ENCODE assay signal across 16 cellular contexts in the genomic region with DNA sequence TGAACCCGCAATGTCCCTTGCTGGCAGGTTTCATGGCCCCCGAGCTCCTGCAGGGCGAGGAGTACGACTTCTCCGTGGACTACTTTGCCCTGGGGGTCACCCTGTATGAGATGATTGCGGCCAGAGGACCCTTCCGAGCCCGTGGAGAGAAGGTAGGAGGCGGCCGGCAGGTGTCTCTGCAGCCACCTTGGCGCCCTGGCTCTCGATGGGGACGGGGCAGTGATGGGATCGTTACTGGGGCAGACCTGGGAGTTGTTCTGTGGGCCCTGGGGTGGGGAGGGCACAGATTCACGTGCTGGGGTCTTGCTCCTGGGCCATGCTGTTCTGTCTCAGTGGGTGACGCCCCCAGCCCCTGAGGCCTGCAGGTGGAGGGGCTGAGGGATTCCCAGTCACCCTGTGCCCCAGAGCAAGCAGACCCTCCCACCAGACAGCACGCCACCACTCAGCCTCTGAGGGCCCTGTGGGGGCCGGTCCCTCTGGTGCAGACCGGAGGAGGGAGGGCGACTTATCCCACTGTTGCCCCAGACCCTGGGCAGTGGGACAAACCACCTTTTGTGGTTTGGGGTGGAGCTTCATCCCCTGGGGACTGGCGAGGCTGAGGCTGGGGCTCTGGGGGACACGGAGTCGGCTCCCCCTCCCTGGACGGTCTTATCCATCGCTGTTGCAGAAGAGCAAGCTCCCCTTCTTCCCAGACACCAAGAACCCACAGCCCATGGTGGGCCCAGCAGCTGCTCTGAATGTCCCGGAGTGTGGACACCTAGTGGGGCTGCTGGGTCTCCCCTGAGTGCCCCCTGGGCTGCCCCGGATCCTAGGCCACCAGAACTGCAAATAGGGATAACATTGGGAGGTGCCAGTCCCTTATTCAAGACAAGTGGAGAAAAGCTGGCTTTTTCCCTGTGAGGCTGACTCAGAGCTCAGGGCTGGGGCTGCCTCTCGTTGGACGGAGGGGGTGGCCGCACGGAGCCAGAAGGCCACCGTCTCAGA. TPM values are rescaled to one million over a fixed set of nuclear protein-coding genes. Genes with fewer than 3 reads are reported as not detected.
DNase-seq lines count a peak whose midpoint lies in the region; ATAC-seq and TF ChIP-seq lines count a peak whose summit lies in the region.
"Had no signal": no experiment of that assay in that cellular context is flagged by ENCODE, and none has a peak within 500 bp of the region (broad histone marks: within the 10 kb centered on the region; RNA-seq: fewer than 3 reads in every experiment).

No MANE protein-coding gene starts in this region.

- H3T11ph ChIP-seq in H9 (ENCODE audit: low read length): no peak overlapping the region

- H3K4ac ChIP-seq in H9 (ENCODE audit: low read depth, low read length): no peak overlapping the region

- no peak overlapping the region for H4K5ac ChIP-seq in H9 (ENCODE audit: insufficient read length, low read depth, low read length)

- peaks cover under 1% of the 10 kb centered on the region for H3K23me2 ChIP-seq in H9 (ENCODE audit: insufficient read length, low read depth, low read length, poor library complexity, severe bottlenecking)

- H3K9me3 Mint-ChIP-seq in H9 (peaks cover 5 to 13% of the 10 kb centered on the region in 2 experiments; a peak in 3 of 5 replicates), chondrocyte (ENCODE audit: low read depth) (no peaks in the 10 kb centered on the region)

- no peaks in the 10 kb centered on the region for H3K36me3 ChIP-seq in spleen

- no peak overlapping the region for H3K4me2 ChIP-seq in H9 (ENCODE audit: insufficient read depth, insufficient read length, low read length)
- H3K4me2 ChIP-seq: SK-N-SH had no signal

- no peak overlapping the region for H3K27ac ChIP-seq in H9 (ENCODE audit: insufficient read length, low read depth, low read length)
- H3K27ac ChIP-seq in spleen: no peak overlapping the region

- H3K36me3 Mint-ChIP-seq in H9 (ENCODE audit: insufficient read depth in 1 of 3, low read depth in 3 of 3): peaks cover 0 to 3% (median 0%) of the 10 kb centered on the region in 3 experiments; a peak in 1 of 7 replicates
- no peaks in the 10 kb centered on the region for H3K36me3 Mint-ChIP-seq in chondrocyte (ENCODE audit: low read depth)
- H3K36me3 Mint-ChIP-seq: CD4-positive, CD25-positive, alpha-beta regulatory T cell had no signal

- H3K27ac Mint-ChIP-seq in H9: no peak overlapping the region
- no peak overlapping the region for H3K27ac Mint-ChIP-seq in chondrocyte (ENCODE audit: unreplicated experiment)

- H3K4me1 Mint-ChIP-seq in H9 (no peaks in the 10 kb centered on the region), chondrocyte (ENCODE audit: low read depth) (no peaks in the 10 kb centered on the region)

- H3K18ac ChIP-seq in H9 (ENCODE audit: insufficient read length, low read depth, low read length): no peak overlapping the region

- no peaks in the 10 kb centered on the region for H3K27me3 ChIP-seq in H9 (ENCODE audit: insufficient read depth, low read length)
- H3K27me3 ChIP-seq in spleen (replicated peaks in 1 of 7): peaks cover 0 to 40% (median 5%) of the 10 kb centered on the region in 7 donors

- intact Hi-C loops in Right ventricle myocardium inferior (cut with DNase I) (no loop called here), left cardiac atrium (cut with DNase I) (no loop called here), spleen (cut with DNase I; ENCODE audit: low total_unique reads) (no loop called here)

- peak; percentile 54 for DNase-seq in Right ventricle myocardium inferior (ENCODE audit: missing footprints)
- DNase-seq in left cardiac atrium: no peak
- DNase-seq in H9: no peak
- peak; percentile 83 for DNase-seq in chondrocyte (ENCODE audit: low spot score)
- peak; percentile 67 for DNase-seq in spleen
- no peak for DNase-seq in ACHN
- DNase-seq in cortex of kidney (lab: John Stamatoyannopoulos, UW): no peak
- DNase-seq: CD4-positive, CD25-positive, alpha-beta regulatory T cell; GDM1; KBM-7; NCI-H1105; NCI-H2081 treated with DMSO at 0.1 percent for 48 hours; NK-92 treated with Interleukin-12 subunit alpha and Interleukin-12 subunit beta, amount 100 ng/mL, for 24 hours; SHP77 treated with DMSO at 0.1 percent for 48 hours; SK-N-SH had no signal

- H3K4me3 Mint-ChIP-seq in H9: no peak overlapping the region
- H3K4me3 Mint-ChIP-seq in chondrocyte (ENCODE audit: unreplicated experiment): no peak overlapping the region
- H3K4me3 Mint-ChIP-seq: CD4-positive, CD25-positive, alpha-beta regulatory T cell had no signal

- H2AK5ac ChIP-seq in H9 (ENCODE audit: insufficient read length, low read length): no peak overlapping the region

- no peak overlapping the region for H3K4me3 ChIP-seq in spleen

- H2BK5ac ChIP-seq in H9 (ENCODE audit: insufficient read length, low read length): no peak overlapping the region

- H3K9me3 ChIP-seq in H9 (ENCODE audit: control insufficient read depth, low read depth, low read length) (no peaks in the 10 kb centered on the region), spleen (peaks cover 0 to 20% (median 4%) of the 10 kb centered on the region in 8 donors)
- H3K9me3 ChIP-seq: SK-N-SH had no signal

- no peak overlapping the region for H4K8ac ChIP-seq in H9 (replicated peaks; ENCODE audit: insufficient read length, low read depth, low read length)

- ATAC-seq in Right ventricle myocardium inferior (no peak), left cardiac atrium (no peak), HG03565 (IDR thresholded peaks at IDR 0.05; ENCODE audit: unreplicated experiment) (no peak)

- no CpG with 5 or more reads among the region's 32 CpGs for WGBS in H9 (ENCODE audit: extremely low coverage, insufficient read length, low lambda C conversion rate)
- 79 to 86% (median 84%) methylated on average over 19 to 32 of the region's 32 CpGs for WGBS in spleen, 5 donors

- H2AFZ ChIP-seq in H9 (ENCODE audit: low read length): no peak overlapping the region

- TF ChIP-seq POLR2A in spleen (IDR thresholded peaks at IDR 0.05): no peak

- no peaks in the 10 kb centered on the region for H3K79me2 ChIP-seq in H9 (ENCODE audit: insufficient read depth, low read length)

- H2BK12ac ChIP-seq in H9 (ENCODE audit: insufficient read length, low read depth, low read length): no peak overlapping the region

- no peak overlapping the region for H2BK20ac ChIP-seq in H9 (ENCODE audit: low read depth, low read length, poor library complexity, severe bottlenecking)

- H4K20me1 ChIP-seq in H9 (ENCODE audit: control insufficient read depth, insufficient read depth, insufficient read length): no peaks in the 10 kb centered on the region

- no peak overlapping the region for H2BK15ac ChIP-seq in H9 (ENCODE audit: low read depth, low read length)

- no peak overlapping the region for H2BK120ac ChIP-seq in H9 (ENCODE audit: low read depth, low read length, poor library complexity, severe bottlenecking)

- H3K79me1 ChIP-seq in H9 (ENCODE audit: insufficient read depth, low read depth, low read length, poor library complexity, severe bottlenecking): no peaks in the 10 kb centered on the region

- TF ChIP-seq CTCF in H9 (conservative IDR thresholded peaks at IDR 0.05) (peak; percentile 29; the same call in 1 of the 3 replicates), chondrocyte (IDR thresholded peaks at IDR 0.05) (no peak), spleen (IDR thresholded peaks at IDR 0.05 in 8 of 11, conservative IDR thresholded peaks at IDR 0.05 in 3 of 11) (no peak)

- H4K91ac ChIP-seq in H9 (ENCODE audit: insufficient read length, low read depth, low read length): no peak overlapping the region

- H3K4me1 ChIP-seq in H9 (ENCODE audit: insufficient read depth, low read length): no peaks in the 10 kb centered on the region
- H3K4me1 ChIP-seq in spleen: peaks cover 0 to 18% (median 0%) of the 10 kb centered on the region in 6 donors

- no peak overlapping the region for H3K14ac ChIP-seq in H9 (ENCODE audit: insufficient read depth, low read length)

- no peak overlapping the region for H3K56ac ChIP-seq in H9 (ENCODE audit: insufficient read length, low read depth, low read length)

- in situ Hi-C loops in ACHN (cut with HindIII; ENCODE audit: low pct_ligation_motif_present, low pct_unique_long_range_greater_than_20kb, low sequenced_read_pairs): no loop called here

- H3K9ac ChIP-seq in H9 (ENCODE audit: extremely low read depth, insufficient read length, low read length): no peak overlapping the region
- H3K9ac ChIP-seq: SK-N-SH had no signal

- no peak overlapping the region for H3K23ac ChIP-seq in H9 (ENCODE audit: insufficient read length, low read depth, low read length)

- H3K27me3 Mint-ChIP-seq in H9 (ENCODE audit: low read depth) (no peaks in the 10 kb centered on the region; the same call in 1 of the 2 replicates), chondrocyte (ENCODE audit: low read depth) (peaks cover 2% of the 10 kb centered on the region)

RNA-seq across cellular contexts. Expression of a gene that starts 27.5 kb away (rescaled TPM):
- 9.8 TPM for total RNA-seq in Right ventricle myocardium inferior
- total RNA-seq in left cardiac atrium: 10 to 100 TPM; 10.5 to 14.1 TPM
- total RNA-seq in H9 (2021): 2.1 and 2.8 TPM in 2 replicates
- total RNA-seq in chondrocyte: 2.6 to 7.1 TPM (median 5.2 TPM) in 3 replicates
- 10 to 100 TPM in 6 of 7 donors, 1 to 10 TPM in 1; 5.7 to 26.9 (median 22.2) TPM for total RNA-seq in spleen
- polyA plus RNA-seq in spleen: 10 to 100 TPM in 2 of 3 donors, 1 to 10 TPM in 1; 6.0 to 13.0 (median 10.3) TPM

Comparison
In these comparisons a context has a peak if more than half of its experiments do, and no peak if none do; other contexts are left out.
1. DNase-seq: peak in Right ventricle myocardium inferior (single experiment), chondrocyte (single experiment) and spleen (single experiment); none in left cardiac atrium (single experiment), H9 (single experiment), ACHN (single experiment) and cortex of kidney (single experiment).